In the genomic region with DNA sequence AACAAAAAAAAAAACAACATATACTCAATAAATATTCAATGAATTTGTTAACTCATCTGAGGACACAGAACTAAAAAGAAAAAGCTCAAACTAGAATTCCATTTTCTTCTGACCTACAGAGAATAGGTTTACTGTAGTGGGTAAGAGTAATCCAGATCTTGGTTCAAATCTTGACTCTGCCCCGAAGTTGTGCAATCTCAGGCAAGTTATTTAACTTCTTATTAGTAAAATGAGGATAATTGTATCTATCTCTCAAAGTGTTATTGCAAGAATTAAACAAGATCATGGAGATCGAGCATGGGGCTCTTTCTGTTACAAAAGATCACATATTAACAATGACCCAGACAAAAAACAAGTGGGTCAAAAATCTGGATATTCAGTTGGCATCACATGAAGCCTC, we compare ENCODE assay signal across 35 cellular contexts.
"Had no signal": no experiment of that assay in that cellular context is flagged by ENCODE, and none has a peak within 500 bp of the region (broad histone marks: within the 10 kb centered on the region; RNA-seq: fewer than 3 reads in every experiment).

No MANE protein-coding gene starts in this region.

- H3K4me3 ChIP-seq: MG63 had no signal

- H3K27me3 ChIP-seq: MG63 had no signal

- H3K36me3 ChIP-seq: MG63 had no signal

- H3K9me3 ChIP-seq: MG63 had no signal

- DNase-seq: Karpas-422, Kasumi-1, MG63, MM.1S, MV-4-11, NCI-H1048, NCI-H1092, NCI-H1092 treated with DMSO at 0.1 percent for 48 hours, NCI-H1105, NCI-H1105 treated with DMSO at 0.1 percent for 48 hours, NCI-H1417, NCI-H1417 treated with DMSO at 0.1 percent for 48 hours, NCI-H1436, NCI-H1436 treated with DMSO at 0.1 percent for 48 hours, NCI-H146, NCI-H1694, NCI-H1694 treated with DMSO at 0.1 percent for 48 hours, NCI-H187, NCI-H187 treated with DMSO at 0.1 percent for 48 hours, NCI-H1930, NCI-H2029, NCI-H2029 treated with DMSO at 0.1 percent for 48 hours, NCI-H2081, NCI-H2081 treated with DMSO at 0.1 percent for 48 hours, NCI-H2107, NCI-H2171, NCI-H2171 treated with DMSO at 0.1 percent for 48 hours, NCI-H2227 treated with DMSO at 0.1 percent for 48 hours, NCI-H226, NCI-H345, NCI-H446, NCI-H446 treated with DMSO at 0.1 percent for 48 hours, NCI-H510A, NCI-H510A treated with DMSO at 0.1 percent for 48 hours, NCI-H524 had no signal
